1 cellular context compared by ENCODE assay signal in the genomic region with DNA sequence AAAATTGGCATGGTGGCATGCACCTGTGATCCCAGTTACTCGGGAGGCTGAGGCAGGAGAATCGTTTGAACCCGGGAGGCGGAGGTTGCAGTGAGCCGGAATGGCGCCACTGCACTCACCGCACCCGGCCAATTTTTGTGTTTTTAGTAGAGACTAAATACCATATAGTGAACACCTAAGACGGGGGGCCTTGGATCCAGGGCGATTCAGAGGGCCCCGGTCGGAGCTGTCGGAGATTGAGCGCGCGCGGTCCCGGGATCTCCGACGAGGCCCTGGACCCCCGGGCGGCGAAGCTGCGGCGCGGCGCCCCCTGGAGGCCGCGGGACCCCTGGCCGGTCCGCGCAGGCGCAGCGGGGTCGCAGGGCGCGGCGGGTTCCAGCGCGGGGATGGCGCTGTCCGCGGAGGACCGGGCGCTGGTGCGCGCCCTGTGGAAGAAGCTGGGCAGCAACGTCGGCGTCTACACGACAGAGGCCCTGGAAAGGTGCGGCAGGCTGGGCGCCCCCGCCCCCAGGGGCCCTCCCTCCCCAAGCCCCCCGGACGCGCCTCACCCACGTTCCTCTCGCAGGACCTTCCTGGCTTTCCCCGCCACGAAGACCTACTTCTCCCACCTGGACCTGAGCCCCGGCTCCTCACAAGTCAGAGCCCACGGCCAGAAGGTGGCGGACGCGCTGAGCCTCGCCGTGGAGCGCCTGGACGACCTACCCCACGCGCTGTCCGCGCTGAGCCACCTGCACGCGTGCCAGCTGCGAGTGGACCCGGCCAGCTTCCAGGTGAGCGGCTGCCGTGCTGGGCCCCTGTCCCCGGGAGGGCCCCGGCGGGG.
TF ChIP-seq lines count a peak whose summit lies in the region.

A gene (plus strand): TSS at position 359 of the 820 bp plus-strand sequence. CDS start 28 bp downstream, at position 387.

TF ChIP-seq in GM12878, 131 proteins besides CTCF, POLR2A, EP300 and RAD21 (continued from another document):
- TF ChIP-seq MXI1 (IDR thresholded peaks at IDR 0.05; ENCODE audit: low read depth, low read length) (no peak), POU2F2 (IDR thresholded peaks at IDR 0.05; ENCODE audit: borderline replicate concordance, low read depth, low read length) (no peak), NBN (IDR thresholded peaks at IDR 0.05) (no peak), WRNIP1 (IDR thresholded peaks at IDR 0.05; ENCODE audit: borderline replicate concordance, low read depth, low read length) (no peak), ZNF207 (IDR thresholded peaks at IDR 0.05; ENCODE audit: borderline replicate concordance) (no peak), RFX5 (IDR thresholded peaks at IDR 0.05; ENCODE audit: low read depth, low read length) (no peak), IRF4 (IDR thresholded peaks at IDR 0.05; ENCODE audit: low read depth, low read length) (no peak), LARP7 (IDR thresholded peaks at IDR 0.05) (no peak)
- TF ChIP-seq, protein P1, sequence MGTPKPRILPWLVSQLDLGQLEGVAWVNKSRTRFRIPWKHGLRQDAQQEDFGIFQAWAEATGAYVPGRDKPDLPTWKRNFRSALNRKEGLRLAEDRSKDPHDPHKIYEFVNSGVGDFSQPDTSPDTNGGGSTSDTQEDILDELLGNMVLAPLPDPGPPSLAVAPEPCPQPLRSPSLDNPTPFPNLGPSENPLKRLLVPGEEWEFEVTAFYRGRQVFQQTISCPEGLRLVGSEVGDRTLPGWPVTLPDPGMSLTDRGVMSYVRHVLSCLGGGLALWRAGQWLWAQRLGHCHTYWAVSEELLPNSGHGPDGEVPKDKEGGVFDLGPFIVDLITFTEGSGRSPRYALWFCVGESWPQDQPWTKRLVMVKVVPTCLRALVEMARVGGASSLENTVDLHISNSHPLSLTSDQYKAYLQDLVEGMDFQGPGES (IDR thresholded peaks at IDR 0.05): no peak
- TF ChIP-seq, protein P2, sequence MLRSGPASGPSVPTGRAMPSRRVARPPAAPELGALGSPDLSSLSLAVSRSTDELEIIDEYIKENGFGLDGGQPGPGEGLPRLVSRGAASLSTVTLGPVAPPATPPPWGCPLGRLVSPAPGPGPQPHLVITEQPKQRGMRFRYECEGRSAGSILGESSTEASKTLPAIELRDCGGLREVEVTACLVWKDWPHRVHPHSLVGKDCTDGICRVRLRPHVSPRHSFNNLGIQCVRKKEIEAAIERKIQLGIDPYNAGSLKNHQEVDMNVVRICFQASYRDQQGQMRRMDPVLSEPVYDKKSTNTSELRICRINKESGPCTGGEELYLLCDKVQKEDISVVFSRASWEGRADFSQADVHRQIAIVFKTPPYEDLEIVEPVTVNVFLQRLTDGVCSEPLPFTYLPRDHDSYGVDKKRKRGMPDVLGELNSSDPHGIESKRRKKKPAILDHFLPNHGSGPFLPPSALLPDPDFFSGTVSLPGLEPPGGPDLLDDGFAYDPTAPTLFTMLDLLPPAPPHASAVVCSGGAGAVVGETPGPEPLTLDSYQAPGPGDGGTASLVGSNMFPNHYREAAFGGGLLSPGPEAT (IDR thresholded peaks at IDR 0.05; ENCODE audit: low read depth): no peak
- TF ChIP-seq, protein P3, sequence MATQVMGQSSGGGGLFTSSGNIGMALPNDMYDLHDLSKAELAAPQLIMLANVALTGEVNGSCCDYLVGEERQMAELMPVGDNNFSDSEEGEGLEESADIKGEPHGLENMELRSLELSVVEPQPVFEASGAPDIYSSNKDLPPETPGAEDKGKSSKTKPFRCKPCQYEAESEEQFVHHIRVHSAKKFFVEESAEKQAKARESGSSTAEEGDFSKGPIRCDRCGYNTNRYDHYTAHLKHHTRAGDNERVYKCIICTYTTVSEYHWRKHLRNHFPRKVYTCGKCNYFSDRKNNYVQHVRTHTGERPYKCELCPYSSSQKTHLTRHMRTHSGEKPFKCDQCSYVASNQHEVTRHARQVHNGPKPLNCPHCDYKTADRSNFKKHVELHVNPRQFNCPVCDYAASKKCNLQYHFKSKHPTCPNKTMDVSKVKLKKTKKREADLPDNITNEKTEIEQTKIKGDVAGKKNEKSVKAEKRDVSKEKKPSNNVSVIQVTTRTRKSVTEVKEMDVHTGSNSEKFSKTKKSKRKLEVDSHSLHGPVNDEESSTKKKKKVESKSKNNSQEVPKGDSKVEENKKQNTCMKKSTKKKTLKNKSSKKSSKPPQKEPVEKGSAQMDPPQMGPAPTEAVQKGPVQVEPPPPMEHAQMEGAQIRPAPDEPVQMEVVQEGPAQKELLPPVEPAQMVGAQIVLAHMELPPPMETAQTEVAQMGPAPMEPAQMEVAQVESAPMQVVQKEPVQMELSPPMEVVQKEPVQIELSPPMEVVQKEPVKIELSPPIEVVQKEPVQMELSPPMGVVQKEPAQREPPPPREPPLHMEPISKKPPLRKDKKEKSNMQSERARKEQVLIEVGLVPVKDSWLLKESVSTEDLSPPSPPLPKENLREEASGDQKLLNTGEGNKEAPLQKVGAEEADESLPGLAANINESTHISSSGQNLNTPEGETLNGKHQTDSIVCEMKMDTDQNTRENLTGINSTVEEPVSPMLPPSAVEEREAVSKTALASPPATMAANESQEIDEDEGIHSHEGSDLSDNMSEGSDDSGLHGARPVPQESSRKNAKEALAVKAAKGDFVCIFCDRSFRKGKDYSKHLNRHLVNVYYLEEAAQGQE (IDR thresholded peaks at IDR 0.05; ENCODE audit: low read depth, low read length): no peak
